In genomic region chrX:122770581-122770980, GRCh38 we compare ENCODE assay signal across 17 cellular contexts.
"Had no signal": no experiment of that assay in that cellular context is flagged by ENCODE, and none has a peak within 500 bp of the region (broad histone marks: within the 10 kb centered on the region; RNA-seq: fewer than 3 reads in every experiment).

No MANE protein-coding gene starts in this region.

- H3K9me3 ChIP-seq: ascending aorta, colonic mucosa, uterus had no signal

- H3K27me3 ChIP-seq: ascending aorta, colonic mucosa, foreskin keratinocyte, heart left ventricle, spleen, tibial artery, uterus had no signal

- H3K4me3 ChIP-seq: ascending aorta, colonic mucosa, heart left ventricle, spleen, tibial artery, uterus had no signal

- DNase-seq: activated CD4-positive, alpha-beta T cell treated with anti-CD3 and anti-CD28 coated beads for 48 hours; activated CD8-positive, alpha-beta T cell treated with anti-CD3 and anti-CD28 coated beads, Interleukin-2, amount 10 ng/mL, durations not matched to agents 7 days and 5 days; activated naive CD4-positive, alpha-beta T cell; activated naive CD8-positive, alpha-beta T cell treated with anti-CD3 and anti-CD28 coated beads, Interleukin-2, amount 50 U/mL, for 24 hours; colonic mucosa; foreskin keratinocyte; heart left ventricle; islet precursor cell; natural killer cell; spleen; stimulated activated CD4-positive, alpha-beta T cell treated with anti-CD3 and anti-CD28 coated beads, Interleukin-1b, Interleukin-23, amount 100 ng/mL, for 48 hours; tibial artery; uterus had no signal

- H3K4me1 ChIP-seq: ascending aorta, colonic mucosa, foreskin keratinocyte, heart left ventricle, spleen, tibial artery, uterus had no signal

- H3K36me3 ChIP-seq: ascending aorta, colonic mucosa, heart left ventricle, spleen, tibial artery, uterus had no signal

- ATAC-seq: activated CD8-positive, alpha-beta T cell treated with anti-CD3 and anti-CD28 coated beads, Interleukin-2, amount 10 ng/mL, durations not matched to agents 7 days and 5 days; activated naive CD8-positive, alpha-beta T cell treated with anti-CD3 and anti-CD28 coated beads, Interleukin-2, amount 50 U/mL, for 24 hours; foreskin keratinocyte; heart left ventricle; left lobe of liver; natural killer cell; sciatic nerve; stimulated activated memory B cell treated with anti-CD40 and anti-IgM and Interleukin-4, amounts not matched to agents 10 μg/mL and 1 μg/mL and 100 μg/mL, for 72 hours had no signal
